ENCODE assay signal across 17 cellular contexts in genomic region chr11:116065519-116065918, GRCh38.
DNase-seq lines count a peak whose midpoint lies in the region; FAIRE-seq lines count a peak whose summit lies in the region.
"Had no signal": no experiment of that assay in that cellular context is flagged by ENCODE, and none has a peak within 500 bp of the region (broad histone marks: within the 10 kb centered on the region; RNA-seq: fewer than 3 reads in every experiment).

No MANE protein-coding gene starts in this region.

- H2AK5ac ChIP-seq in mesendoderm (ENCODE audit: low read length) = peak overlapping the region; percentile 70

- no peak overlapping the region for H4K5ac ChIP-seq in mesendoderm (ENCODE audit: low read length)

- peak overlapping the region; percentile 5 for H2BK5ac ChIP-seq in mesendoderm (ENCODE audit: low read length)

- no peak overlapping the region for H2BK120ac ChIP-seq in mesendoderm (ENCODE audit: low read depth, low read length)

- no peak for DNase-seq in mesendoderm
- peak; percentile 17 for DNase-seq in superior temporal gyrus (ENCODE audit: extremely low spot score)
- DNase-seq in small intestine = no peak
- no peak for DNase-seq in NOMO-1 treated with dmso at 0.1 percent for 144 hours (lab: John Stamatoyannopoulos, UW; ENCODE audit: unreplicated experiment)
- DNase-seq in globus pallidus (ENCODE audit: low spot score) = no peak
- DNase-seq: ACHN; CD8-positive, alpha-beta T cell; COR-L47; DMS153; GDM1; HCEC 1CT; HFFc6 had no signal

- no peaks in the 10 kb centered on the region for H3K79me2 ChIP-seq in mesendoderm (ENCODE audit: control insufficient read depth, insufficient read depth, low read length)

- H3K9me3 ChIP-seq in BLaER1 treated with 17β-estradiol and CSF1 and Interleukin-3, amounts not matched to agents 10 nM and 100 nM (replicated peaks in 1 of 11) = no peaks in the 10 kb centered on the region
- no peaks in the 10 kb centered on the region for H3K9me3 ChIP-seq in small intestine (ENCODE audit: control insufficient read depth, low read depth)

- no peak for FAIRE-seq in small intestine (lab: Jason Lieb, UNC)
- FAIRE-seq: D721Med, HepG2, HTR-8/SVneo had no signal

- H3K23ac ChIP-seq in mesendoderm (ENCODE audit: low read length) = no peak overlapping the region

- no peak overlapping the region for H4K8ac ChIP-seq in mesendoderm (ENCODE audit: low read depth, low read length)

- H3K79me1 ChIP-seq in mesendoderm (ENCODE audit: low read length) = no peaks in the 10 kb centered on the region

- H3K18ac ChIP-seq in mesendoderm (ENCODE audit: low read length) = peak overlapping the region; percentile 19

- H3K4me1 ChIP-seq in BLaER1 treated with 17β-estradiol and CSF1 and Interleukin-3, amounts not matched to agents 10 nM and 100 nM = peaks cover 33 to 44% (median 38%) of the 10 kb centered on the region in 10 experiments
- H3K4me1 ChIP-seq in mesendoderm (ENCODE audit: control insufficient read depth, low read depth, low read length) (peaks cover 11% of the 10 kb centered on the region), small intestine (ENCODE audit: control insufficient read depth in 2 of 2, insufficient read depth in 1 of 2, low read depth in 1 of 2, low read length in 1 of 2) (no peaks in the 10 kb centered on the region)

- H3K4me3 ChIP-seq in BLaER1 treated with 17β-estradiol and CSF1 and Interleukin-3, amounts not matched to agents 10 nM and 100 nM = no peak overlapping the region
- no peak overlapping the region for H3K4me3 ChIP-seq in mesendoderm (ENCODE audit: low read length)
- no peak overlapping the region for H3K4me3 ChIP-seq in small intestine (ENCODE audit: low read depth in 1 of 2, low read length in 2 of 2)

- peak overlapping the region; percentile 36 for H3K56ac ChIP-seq in mesendoderm (ENCODE audit: low read length)

- H3K27ac ChIP-seq in BLaER1 treated with 17β-estradiol and CSF1 and Interleukin-3, amounts not matched to agents 10 nM and 100 nM = peak overlapping the region in 4 of 11 experiments; percentile 17 to 27 (median 20); a peak in 5 of 22 replicates
- H3K27ac ChIP-seq in angular gyrus (ENCODE audit: low read depth, low read length) (peak overlapping the region; percentile 22), mesendoderm (ENCODE audit: low read depth, low read length) (no peak overlapping the region), small intestine (ENCODE audit: low read depth in 1 of 2, low read length in 1 of 2) (no peak overlapping the region)

- no peak overlapping the region for H3K9ac ChIP-seq in BLaER1 treated with 17β-estradiol and CSF1 and Interleukin-3, amounts not matched to agents 10 nM and 100 nM
- H3K9ac ChIP-seq in mesendoderm (ENCODE audit: low read length) = no peak overlapping the region

- peak overlapping the region; percentile 59 to 74 (median 67) for H3K4me2 ChIP-seq in BLaER1 treated with 17β-estradiol and CSF1 and Interleukin-3, amounts not matched to agents 10 nM and 100 nM
- no peak overlapping the region for H3K4me2 ChIP-seq in mesendoderm (ENCODE audit: low read length)

- no peaks in the 10 kb centered on the region for H3K36me3 ChIP-seq in BLaER1 treated with 17β-estradiol and CSF1 and Interleukin-3, amounts not matched to agents 10 nM and 100 nM
- H3K36me3 ChIP-seq in mesendoderm (ENCODE audit: control insufficient read depth, insufficient read depth, low read length) (no peaks in the 10 kb centered on the region), small intestine (ENCODE audit: control insufficient read depth in 2 of 2, insufficient read depth in 2 of 2, low read length in 2 of 2) (no peaks in the 10 kb centered on the region)

- H3K4ac ChIP-seq in mesendoderm (ENCODE audit: low read depth, low read length) = peak overlapping the region; percentile 26

- no peaks in the 10 kb centered on the region for H3K27me3 ChIP-seq in BLaER1 treated with 17β-estradiol and CSF1 and Interleukin-3, amounts not matched to agents 10 nM and 100 nM
- H3K27me3 ChIP-seq in mesendoderm (ENCODE audit: insufficient read depth, low read length, poor library complexity) (no peaks in the 10 kb centered on the region), small intestine (ENCODE audit: control insufficient read depth in 2 of 2, insufficient read depth in 2 of 2, low read length in 2 of 2) (no peaks in the 10 kb centered on the region)

- no peaks in the 10 kb centered on the region for H4K20me1 ChIP-seq in BLaER1 treated with 17β-estradiol and CSF1 and Interleukin-3, amounts not matched to agents 10 nM and 100 nM

- no peak overlapping the region for H2BK15ac ChIP-seq in mesendoderm (replicated peaks; ENCODE audit: low read depth)

- no CpG with 5 or more reads among the region's 9 CpGs for WGBS in mesendoderm (ENCODE audit: extremely low coverage, insufficient coverage, low lambda C conversion rate)
- WGBS in small intestine, 3 donors = 89 to 93% (median 90%) methylated on average over 9 of the region's 9 CpGs
